20 cellular contexts compared by ENCODE assay signal in genomic region chr4:3051141-3051897, GRCh38. TPM values are rescaled to one million over a fixed set of nuclear protein-coding genes. Genes with fewer than 3 reads are reported as not detected.
"Had no signal": no experiment of that assay in that cellular context is flagged by ENCODE, and none has a peak within 500 bp of the region (broad histone marks: within the 10 kb centered on the region; RNA-seq: fewer than 3 reads in every experiment).

No MANE protein-coding gene starts in this region.

RNA-seq across cellular contexts. Expression of gene HTT-AS, which starts 23.0 kb away (rescaled TPM):
- total RNA-seq: activated naive CD4-positive, alpha-beta T cell treated with anti-CD3 and anti-CD28 coated beads for 36 hours; activated naive CD4-positive, alpha-beta T cell treated with anti-CD3 and anti-CD28 coated beads, Interleukin-2, amount 50 U/mL, for 72 hours; activated naive CD8-positive, alpha-beta T cell treated with anti-CD3 and anti-CD28 coated beads for 36 hours; activated naive CD8-positive, alpha-beta T cell treated with anti-CD3 and anti-CD28 coated beads, Interleukin-2, amount 10 ng/mL, durations not matched to agents 7 days and 5 days; activated T-cell treated with anti-CD3 and anti-CD28 coated beads, Interleukin-2, amount 50 U/mL, for 4 hours; activated T-cell treated with anti-CD3 and anti-CD28 coated beads, Interleukin-2, amount 50 U/mL, for 72 hours; activated T-helper 1 cell treated with anti-CD3 and anti-CD28 coated beads, Interleukin-12 subunit alpha, Interleukin-12 subunit beta, Interleukin-2, Interleukin-4 antibody, amounts not matched to agents 30 ng/mL and 10 ng/mL and 1 ng/mL, durations not matched to agents 14 hours and 24 hours and 36 hours; activated T-helper 17 cell treated with anti-CD3 and anti-CD28 coated beads, Interleukin-2, amount 50 U/mL, for 72 hours; activated T-helper 2 cell treated with anti-CD3 and anti-CD28 coated beads, Interferon-gamma antibody, Interleukin-2, Interleukin-4, amounts not matched to agents 10 μg/mL and 5 μg/mL and 100 μg/mL, durations not matched to agents 14 hours and 24 hours and 36 hours; adrenal gland; aorta; ascending aorta; astrocyte; body of pancreas; breast epithelium; bronchial epithelial cell; cardiac muscle cell; cardiac septum; cerebellum had no signal
- polyA plus RNA-seq: adipose tissue, adrenal gland, aorta, cardiac muscle cell had no signal
